Comparison of ENCODE assay signal across 20 cellular contexts in genomic region chr1:222010306-222010705, GRCh38.
"Had no signal": no experiment of that assay in that cellular context is flagged by ENCODE, and none has a peak within 500 bp of the region (broad histone marks: within the 10 kb centered on the region; RNA-seq: fewer than 3 reads in every experiment).

No MANE protein-coding gene starts in this region.

- H3K4me3 ChIP-seq: gastrocnemius medialis, heart left ventricle, lung, tibial artery had no signal

- ATAC-seq: effector memory CD8-positive, alpha-beta T cell; gastrocnemius medialis; heart left ventricle; left lobe of liver; stimulated activated naive CD8-positive, alpha-beta T cell treated with anti-CD3 and anti-CD28 coated beads, Interleukin-15, Interleukin-2, amounts not matched to agents 100 U/mL and 50 U/mL, for 24 hours had no signal

- H3K27me3 ChIP-seq: gastrocnemius medialis, heart left ventricle, tibial artery had no signal

- H3K36me3 ChIP-seq: gastrocnemius medialis, heart left ventricle, tibial artery had no signal

- DNase-seq: activated B cell treated with CpG ODN at 0.5 μM for 24 hours; activated CD4-positive, alpha-beta memory T cell treated with anti-CD3 and anti-CD28 coated beads for 36 hours; activated CD4-positive, alpha-beta T cell treated with anti-CD3 and anti-CD28 coated beads for 4 hours; activated naive CD4-positive, alpha-beta T cell; activated naive CD8-positive, alpha-beta T cell treated with anti-CD3 and anti-CD28 coated beads for 36 hours; amniotic stem cell; effector memory CD8-positive, alpha-beta T cell; gastrocnemius medialis; heart left ventricle; kidney; midbrain; nephron progenitor cell; nucleus accumbens; posterior cingulate gyrus; stimulated activated CD8-positive, alpha-beta memory T cell treated with anti-CD3 and anti-CD28 coated beads, Interleukin-4, amount 100 ng/mL, for 48 hours; stimulated activated naive CD8-positive, alpha-beta T cell treated with anti-CD3 and anti-CD28 coated beads, Interleukin-15, Interleukin-2, amounts not matched to agents 100 U/mL and 50 U/mL, for 24 hours; substantia nigra; tibial artery had no signal

- FAIRE-seq: kidney had no signal
